ENCODE assay signal across 7 cellular contexts in the genomic region with DNA sequence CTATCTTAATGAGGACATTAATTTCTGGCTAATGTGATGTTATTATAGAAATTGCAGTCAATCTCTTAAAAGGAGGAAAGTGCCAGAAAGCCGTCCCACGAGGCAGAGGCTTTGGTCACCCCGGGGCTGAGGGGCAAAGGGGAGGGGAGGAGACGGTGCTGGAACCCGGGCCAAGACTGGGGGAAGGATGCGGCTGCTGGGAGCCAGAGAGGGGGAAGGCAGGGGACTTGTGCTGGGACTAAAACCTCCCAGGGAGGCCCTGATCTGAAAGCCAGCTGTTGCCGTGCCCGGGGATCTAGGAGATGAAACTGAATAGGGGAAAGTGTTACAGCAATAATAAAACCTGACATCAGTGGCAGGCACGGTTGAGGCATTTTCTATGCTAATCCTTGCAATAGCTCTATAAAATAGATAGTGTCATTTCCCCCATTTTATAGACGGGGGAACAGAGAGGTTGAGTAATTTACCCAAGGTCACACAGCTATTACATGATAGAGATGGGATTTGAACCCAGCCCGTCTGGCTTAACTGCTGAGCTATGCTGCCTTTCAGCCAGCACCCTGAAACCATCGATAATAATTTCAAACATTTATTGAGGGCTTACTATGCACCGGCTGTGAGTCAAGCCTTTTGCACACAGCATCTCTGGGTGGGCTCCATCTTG.
DNase-seq lines count a peak whose midpoint lies in the region; ATAC-seq, FAIRE-seq and TF ChIP-seq lines count a peak whose summit lies in the region.
"Not testable (repeated sequence)": the region's sequence is repeated elsewhere in the genome, so short reads cannot be mapped to it uniquely, and the experiment has no call there.

No MANE protein-coding gene starts in this region.

- not testable (repeated sequence) for TF ChIP-seq POLR2A in A549 (IDR thresholded peaks at IDR 0.05; ENCODE audit: low read length); H1 (IDR thresholded peaks at IDR 0.05; ENCODE audit: control extremely low read depth in 1 of 2, low read depth in 2 of 2, low read length in 2 of 2)

- not testable (repeated sequence) for H3K18ac ChIP-seq in H1 (ENCODE audit: extremely low read depth, low read length)

- not testable (repeated sequence) for H2AFZ ChIP-seq in OCI-LY3 (ENCODE audit: low read depth, low read length); H1 (ENCODE audit: low read length)

- H3K23me2 ChIP-seq in H1 (ENCODE audit: low read depth, low read length), result not testable (repeated sequence)

- not testable (repeated sequence) for H3K56ac ChIP-seq in H1 (replicated peaks; ENCODE audit: insufficient read length, low read depth, low read length)

- H3K23ac ChIP-seq in H1 (ENCODE audit: insufficient read length), result not testable (repeated sequence)

- FAIRE-seq in A549 (lab: Jason Lieb, UNC); H1 (lab: Jason Lieb, UNC): not testable (repeated sequence)

- POLR2A ChIA-PET in A549 (lab: Yijun Ruan, JAX); HEK293 (lab: Yijun Ruan, JAX): not testable (repeated sequence)
- POLR2A ChIA-PET in H1 (lab: Charles Lee; ENCODE audit: partially characterized antibody), result interaction anchor here (1.2 kb wide), 1 partner anchor 66 kb away, joined by 3 read pairs; no protein-coding TSS in a partner anchor

- H2BK5ac ChIP-seq in H1 (ENCODE audit: low read depth, low read length), result not testable (repeated sequence)

- H3K14ac ChIP-seq in H1 (ENCODE audit: insufficient read length), result not testable (repeated sequence)

- H3K36me3 ChIP-seq in HEK293 (ENCODE audit: control insufficient read depth in 2 of 2, insufficient read depth in 1 of 2, low read length in 2 of 2); OCI-LY3 (replicated peaks; ENCODE audit: low read depth, low read length); H1 (ENCODE audit: control insufficient read depth in 2 of 4, insufficient read depth in 4 of 4, low read length in 3 of 4); left ventricle myocardium inferior: not testable (repeated sequence)

- H3K27ac Mint-ChIP-seq in nephron, result peak overlapping the region; percentile 60 to 75 (median 63)

- not testable (repeated sequence) for H3K4me2 ChIP-seq in A549; H1 (ENCODE audit: insufficient read depth in 1 of 2, low read depth in 2 of 2, low read length in 2 of 2)
- H3K4me2 ChIP-seq in OCI-LY3 (ENCODE audit: low read length), result peak overlapping the region; percentile 23

- H4K91ac ChIP-seq in H1 (replicated peaks; ENCODE audit: insufficient read length, low read length), result not testable (repeated sequence)

- not testable (repeated sequence) for DNase-seq in A549 (ENCODE audit: low read depth in 1 of 2, low spot score in 1 of 2); H1 (ENCODE audit: low read depth in 1 of 2, low spot score in 2 of 2)
- DNase-seq in left ventricle myocardium inferior (peak; percentile 20), left kidney (ENCODE audit: low read depth, low spot score) (peak; percentile 35)

- H3K79me1 ChIP-seq in H1 (ENCODE audit: low read depth, low read length), result not testable (repeated sequence)

- H2AK5ac ChIP-seq in H1 (ENCODE audit: low read depth, low read length), result not testable (repeated sequence)

- H3K27me3 ChIP-seq in OCI-LY3 (ENCODE audit: low read depth, low read length); H1 (replicated peaks in 1 of 4; ENCODE audit: control insufficient read depth in 3 of 4, extremely low read depth in 1 of 4, insufficient read depth in 3 of 4, low read length in 3 of 4): not testable (repeated sequence)
- H3K27me3 ChIP-seq in left ventricle myocardium inferior (ENCODE audit: low read depth), result peaks cover 37% of the 10 kb centered on the region

- H2BK20ac ChIP-seq in H1 (ENCODE audit: low read length), result not testable (repeated sequence)

- not testable (repeated sequence) for H2BK15ac ChIP-seq in H1 (ENCODE audit: low read length)

- not testable (repeated sequence) for H2BK120ac ChIP-seq in H1 (replicated peaks; ENCODE audit: low read depth, low read length)

- H3K79me2 ChIP-seq in OCI-LY3 (ENCODE audit: low read length); H1 (ENCODE audit: control insufficient read depth in 1 of 2, insufficient read depth in 2 of 2, low read length in 2 of 2): not testable (repeated sequence)

- H3K36me3 Mint-ChIP-seq in nephron (ENCODE audit: low read depth), result not testable (repeated sequence)

- not testable (repeated sequence) for H3K27me3 Mint-ChIP-seq in nephron (ENCODE audit: low read depth)

- ATAC-seq in A549, result not testable (repeated sequence)

- CTCF ChIA-PET in A549 (lab: Yijun Ruan, JAX) (interaction anchor here (1.8 kb wide), 1 partner anchor 50 kb away, joined by 7 read pairs; no protein-coding TSS in a partner anchor), HEK293 (lab: Yijun Ruan, JAX) (interaction anchor here (0.6 kb wide), 1 partner anchor 138 kb away, joined by 3 read pairs; no protein-coding TSS in a partner anchor)
- CTCF ChIA-PET in H1 (lab: Charles Lee; ENCODE audit: partially characterized antibody), result not testable (repeated sequence)

- not testable (repeated sequence) for H3K4me3 Mint-ChIP-seq in nephron

- H3K4me3 ChIP-seq in A549; HEK293 (ENCODE audit: low read depth, low read length); OCI-LY3 (ENCODE audit: low read length); H1 (ENCODE audit: extremely low read depth in 1 of 4, insufficient read depth in 2 of 4, low read depth in 3 of 4, low read length in 4 of 4); left ventricle myocardium inferior: not testable (repeated sequence)

- not testable (repeated sequence) for H3K27ac ChIP-seq in A549; HEK293 (ENCODE audit: extremely low read depth, low read depth, low read length); H1 (ENCODE audit: low read depth, low read length); left ventricle myocardium inferior (replicated peaks)
- peak overlapping the region; percentile 25; the same call in 1 of the 2 replicates for H3K27ac ChIP-seq in OCI-LY3 (ENCODE audit: low read length)

- peaks cover 19% of the 10 kb centered on the region for H3K4me1 Mint-ChIP-seq in nephron

- H2BK12ac ChIP-seq in H1 (ENCODE audit: low read depth, low read length), result not testable (repeated sequence)

- not testable (repeated sequence) for TF ChIP-seq EP300 in A549 (IDR thresholded peaks at IDR 0.05); H1 (IDR thresholded peaks at IDR 0.05; ENCODE audit: borderline replicate concordance in 1 of 2, low read depth in 2 of 2, low read length in 2 of 2)

- H3K9me3 Mint-ChIP-seq in nephron, result not testable (repeated sequence)

- H3K4ac ChIP-seq in H1 (replicated peaks; ENCODE audit: insufficient read length, low read depth, low read length), result not testable (repeated sequence)

- H3K4me1 ChIP-seq in A549; HEK293 (ENCODE audit: control insufficient read depth, insufficient read depth, low read length); H1 (replicated peaks in 1 of 4; ENCODE audit: control insufficient read depth in 3 of 4, insufficient read depth in 4 of 4, low read length in 3 of 4); left ventricle myocardium inferior: not testable (repeated sequence)
- H3K4me1 ChIP-seq in OCI-LY3 (ENCODE audit: low read length), result peaks cover 23% of the 10 kb centered on the region

- not testable (repeated sequence) for H4K20me1 ChIP-seq in OCI-LY3 (ENCODE audit: insufficient read depth, low read length); H1 (replicated peaks in 1 of 2; ENCODE audit: control insufficient read depth in 1 of 2, insufficient read depth in 2 of 2, low read length in 2 of 2)

- not testable (repeated sequence) for TF ChIP-seq CTCF in A549 (IDR thresholded peaks at IDR 0.05); HEK293 (tag by site-specific recombination; IDR thresholded peaks at IDR 0.05); OCI-LY3 (IDR thresholded peaks at IDR 0.05; ENCODE audit: low read depth, low read length); H1 (IDR thresholded peaks at IDR 0.05; ENCODE audit: control extremely low read depth in 1 of 3, insufficient read depth in 1 of 3, low read depth in 1 of 3, low read length in 3 of 3); left ventricle myocardium inferior (IDR thresholded peaks at IDR 0.05; ENCODE audit: borderline replicate concordance); nephron (IDR thresholded peaks at IDR 0.05; ENCODE audit: unreplicated experiment in 3 of 3)

- H3K9me3 ChIP-seq in A549; HEK293 (ENCODE audit: control insufficient read depth, insufficient read depth, low read depth, low read length); OCI-LY3 (ENCODE audit: insufficient read depth, low read length); H1 (ENCODE audit: insufficient read depth in 2 of 2, low read depth in 1 of 2, low read length in 1 of 2); left ventricle myocardium inferior (replicated peaks): not testable (repeated sequence)

- H3K9ac ChIP-seq in OCI-LY3 (ENCODE audit: low read length); H1 (replicated peaks in 1 of 4; ENCODE audit: extremely low read depth in 1 of 4, low read depth in 3 of 4, low read length in 3 of 4): not testable (repeated sequence)

- WGBS in A549 (ENCODE audit: missing lambda C conversion rate), result 47% methylated on average over 10 of the region's 13 CpGs
- WGBS in H1 (ENCODE audit: extremely low coverage in 1 of 2, insufficient coverage in 1 of 2, insufficient read length in 1 of 2, insufficient replicate concordance in 2 of 2, low coverage in 1 of 2, low lambda C conversion rate in 2 of 2, missing lambda C conversion rate in 1 of 2), 2 experiments, result 74% methylated on average over 10 of the region's 13 CpGs; no CpG with 5 or more reads in 1 of the 2 experiments

- H4K8ac ChIP-seq in H1 (ENCODE audit: extremely low read depth, insufficient read depth, low read length), result not testable (repeated sequence)

- not testable (repeated sequence) for H4K5ac ChIP-seq in H1 (ENCODE audit: insufficient read length, low read depth, low read length)

- TF ChIP-seq RAD21 in A549 (conservative IDR thresholded peaks at IDR 0.05 in 1 of 2, IDR thresholded peaks at IDR 0.05 in 1 of 2); H1 (IDR thresholded peaks at IDR 0.05 in 1 of 2, conservative IDR thresholded peaks at IDR 0.05 in 1 of 2; ENCODE audit: low read depth in 2 of 2, low read length in 2 of 2): not testable (repeated sequence)

- intact Hi-C loops in left ventricle myocardium inferior (cut with micrococcal nuclease), result not testable (repeated sequence)
